8 cellular contexts compared by ENCODE assay signal in the genomic region with DNA sequence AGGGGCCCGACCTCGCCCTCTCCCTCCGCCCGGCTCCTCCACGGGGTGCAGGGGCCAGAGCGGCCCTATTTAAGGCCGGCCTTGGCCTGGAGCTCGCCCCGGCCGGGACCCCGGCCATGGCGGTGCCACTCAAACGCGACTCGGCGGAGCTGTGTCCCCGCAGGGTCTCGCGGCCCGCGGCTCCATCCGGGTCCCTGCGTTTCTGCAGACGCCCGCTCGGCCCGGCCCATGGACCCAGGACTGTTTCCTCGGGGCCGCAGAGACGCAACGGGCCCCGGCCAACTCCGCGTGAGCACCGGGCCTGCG. TPM values are rescaled to one million over a fixed set of nuclear protein-coding genes. Genes with fewer than 3 reads are reported as not detected.
A peak's percentile ranks its signal among the peaks of the same experiment; 100 is the strongest.
DNase-seq lines count a peak whose midpoint lies in the region; ATAC-seq and TF ChIP-seq lines count a peak whose summit lies in the region.

No MANE protein-coding gene starts in this region.

- peak overlapping the region; percentile 70 for H3K27ac Mint-ChIP-seq in CD4-positive, alpha-beta T cell

- POLR2A ChIA-PET in CD4-positive, alpha-beta T cell (lab: Charles Lee) = interaction anchor here (0.9 to 2.4 kb wide), 7 partner anchors 8 to 156 kb away, joined by 4 to 22 read pairs (median 5); a partner anchor contains a TSS

- H3K9me3 ChIP-seq in CD4-positive, alpha-beta T cell (ENCODE audit: control insufficient read depth, low read length) = no peaks in the 10 kb centered on the region
- no peaks in the 10 kb centered on the region for H3K9me3 ChIP-seq in mesenchymal stem cell (ENCODE audit: control insufficient read depth, low read length)

- peak overlapping the region; percentile 67 for H3K27ac ChIP-seq in CD4-positive, alpha-beta T cell (ENCODE audit: low read depth, low read length)
- H3K27ac ChIP-seq in mesenchymal stem cell (ENCODE audit: low read length, poor library complexity, severe bottlenecking) = no peak overlapping the region

- H3K79me1 ChIP-seq in mesenchymal stem cell (replicated peaks; ENCODE audit: low read length, poor library complexity, severe bottlenecking) = peaks cover 20% of the 10 kb centered on the region

- no peaks in the 10 kb centered on the region for H3K27me3 ChIP-seq in CD4-positive, alpha-beta T cell (ENCODE audit: control insufficient read depth, insufficient read depth, low read length)
- peaks cover 0 to under 1% of the 10 kb centered on the region in 2 experiments for H3K27me3 ChIP-seq in mesenchymal stem cell (ENCODE audit: control insufficient read depth in 1 of 2, insufficient read depth in 1 of 2, low read length in 2 of 2)

- no peak overlapping the region for H2AFZ ChIP-seq in mesenchymal stem cell (ENCODE audit: low read depth, low read length)

- peak overlapping the region; percentile 98 for H4K91ac ChIP-seq in mesenchymal stem cell (ENCODE audit: low read length)

- peak overlapping the region in 1 of 2 experiments; percentile 12 for H2BK12ac ChIP-seq in mesenchymal stem cell (ENCODE audit: low read length in 2 of 2)

- in situ Hi-C loops in astrocyte of the spinal cord (cut with HindIII; ENCODE audit: low sequenced_read_pairs) = no loop called here

- H3K27me3 Mint-ChIP-seq in CD4-positive, alpha-beta T cell = no peaks in the 10 kb centered on the region

- H2BK15ac ChIP-seq in mesenchymal stem cell (ENCODE audit: low read depth, poor library complexity, severe bottlenecking) = peak overlapping the region; percentile 95

- CTCF ChIA-PET in CD4-positive, alpha-beta T cell (lab: Charles Lee) = interaction anchor here (0.9 to 1.3 kb wide), 3 partner anchors 8 to 29 kb away, joined by 3 to 5 read pairs (median 3); a partner anchor contains a TSS

- H4K8ac ChIP-seq in mesenchymal stem cell (ENCODE audit: low read length) = peak overlapping the region; percentile 95

- H3K4me3 ChIP-seq in astrocyte of the spinal cord (ENCODE audit: low read depth, low read length) (peak overlapping the region; percentile 48), mesenchymal stem cell (ENCODE audit: insufficient read depth in 1 of 2, low read depth in 1 of 2, low read length in 2 of 2) (peak overlapping the region; percentile 78 to 90)

- H3K36me3 ChIP-seq in mesenchymal stem cell (ENCODE audit: control insufficient read depth in 1 of 2, insufficient read depth in 2 of 2, low read depth in 1 of 2, low read length in 2 of 2) = peaks cover 23 to 31% of the 10 kb centered on the region in 2 experiments

- H3K4me1 ChIP-seq in mesenchymal stem cell (ENCODE audit: control insufficient read depth, insufficient read depth, low read depth, low read length) = peaks cover 33% of the 10 kb centered on the region

- H2BK5ac ChIP-seq in mesenchymal stem cell (ENCODE audit: low read depth, low read length, poor library complexity, severe bottlenecking) = peak overlapping the region; percentile 92

- peak overlapping the region; percentile 88 for H3K9ac ChIP-seq in mesenchymal stem cell (ENCODE audit: low read length)

- H3K9me3 Mint-ChIP-seq in CD4-positive, alpha-beta T cell = no peaks in the 10 kb centered on the region

- peak overlapping the region; percentile 78 for H3K4me2 ChIP-seq in mesenchymal stem cell (ENCODE audit: low read length, poor library complexity, severe bottlenecking)

- peaks cover 5% of the 10 kb centered on the region for H3K36me3 Mint-ChIP-seq in CD4-positive, alpha-beta T cell (ENCODE audit: low read depth)

- H3K14ac ChIP-seq in mesenchymal stem cell (ENCODE audit: low read length in 2 of 2) = peak overlapping the region; percentile 89 to 96

- intact Hi-C loops in CD4-positive, alpha-beta T cell (cut with DNase I, micrococcal nuclease) = loop anchor here (1.0 to 5.0 kb wide), 4 partner anchors 9 to 244 kb away; a partner anchor contains a TSS

- no peak for ATAC-seq in CD4-positive, alpha-beta T cell (ENCODE audit: poor library complexity)
- ATAC-seq in HG02870 (IDR thresholded peaks at IDR 0.05; ENCODE audit: unreplicated experiment) = peak; percentile 16
- no peak for ATAC-seq in GM21515 (IDR thresholded peaks at IDR 0.05; ENCODE audit: unreplicated experiment)

- H2AK5ac ChIP-seq in mesenchymal stem cell (ENCODE audit: low read length, severe bottlenecking) = no peak overlapping the region

- peak overlapping the region; percentile 70 to 94 for H3K18ac ChIP-seq in mesenchymal stem cell (ENCODE audit: low read depth in 1 of 2, low read length in 2 of 2)

- H3K4me3 Mint-ChIP-seq in CD4-positive, alpha-beta T cell = no peak overlapping the region

- H2BK120ac ChIP-seq in mesenchymal stem cell (ENCODE audit: low read depth, low read length) = peak overlapping the region; percentile 96

- WGBS in mesenchymal stem cell = 1% methylated on average over 29 of the region's 36 CpGs

- no peak for TF ChIP-seq CTCF in CD4-positive, alpha-beta T cell (IDR thresholded peaks at IDR 0.05)
- no peak for TF ChIP-seq CTCF in astrocyte of the spinal cord (IDR thresholded peaks at IDR 0.05; ENCODE audit: low read depth, low read length)

- H3K4me1 Mint-ChIP-seq in CD4-positive, alpha-beta T cell (ENCODE audit: low read depth) = peaks cover 26% of the 10 kb centered on the region

- H3K23ac ChIP-seq in mesenchymal stem cell (ENCODE audit: low read length in 2 of 2) = no peak overlapping the region

- peak overlapping the region; percentile 95 to 98 for H3K4ac ChIP-seq in mesenchymal stem cell (ENCODE audit: low read depth in 1 of 2, low read length in 2 of 2)

- DNase-seq in CD4-positive, alpha-beta T cell = no peak
- DNase-seq in astrocyte of the spinal cord (ENCODE audit: low read depth, low spot score) (no peak), mesenchymal stem cell (no peak), ureter (ENCODE audit: low spot score) (no peak), NCI-H2196 (lab: John Stamatoyannopoulos, UW; ENCODE audit: unreplicated experiment) (no peak)
- no peak for DNase-seq in stimulated activated CD4-positive, alpha-beta T cell treated with anti-CD3 and anti-CD28 coated beads, Interleukin-1b, Interleukin-23, amount 100 ng/mL, for 48 hours

RNA-seq across cellular contexts. Expression of a gene that starts 0.7 kb away (rescaled TPM):
- total RNA-seq in CD4-positive, alpha-beta T cell = 1 to 10 TPM; 6.5 to 7.9 TPM
- polyA plus RNA-seq in mesenchymal stem cell (2013, experiment 1 of 2) = 18.1 TPM
- 17.5 TPM for polyA plus RNA-seq in mesenchymal stem cell (2013, experiment 2 of 2)
- 31.8 TPM for total RNA-seq in ureter

RNA-seq across cellular contexts. Expression of a gene that starts 22.9 kb away (rescaled TPM):
- total RNA-seq in CD4-positive, alpha-beta T cell = 1 to 10 TPM; 2.1 to 2.7 TPM
- 25.9 TPM for polyA plus RNA-seq in mesenchymal stem cell (2013, experiment 1 of 2)
- 26.0 TPM for polyA plus RNA-seq in mesenchymal stem cell (2013, experiment 2 of 2)
- 36.0 TPM for total RNA-seq in ureter

Comparison
In these comparisons a context has a peak if more than half of its experiments do, and no peak if none do; other contexts are left out.
1. RNA of a gene that starts 22.9 kb away (total RNA-seq): 36.0 TPM in ureter (single experiment); 2.1 to 2.7 TPM in CD4-positive, alpha-beta T cell; every median in the first group is over 10 times any median in the second.